ENCODE assay signal across 9 cellular contexts in the genomic region with DNA sequence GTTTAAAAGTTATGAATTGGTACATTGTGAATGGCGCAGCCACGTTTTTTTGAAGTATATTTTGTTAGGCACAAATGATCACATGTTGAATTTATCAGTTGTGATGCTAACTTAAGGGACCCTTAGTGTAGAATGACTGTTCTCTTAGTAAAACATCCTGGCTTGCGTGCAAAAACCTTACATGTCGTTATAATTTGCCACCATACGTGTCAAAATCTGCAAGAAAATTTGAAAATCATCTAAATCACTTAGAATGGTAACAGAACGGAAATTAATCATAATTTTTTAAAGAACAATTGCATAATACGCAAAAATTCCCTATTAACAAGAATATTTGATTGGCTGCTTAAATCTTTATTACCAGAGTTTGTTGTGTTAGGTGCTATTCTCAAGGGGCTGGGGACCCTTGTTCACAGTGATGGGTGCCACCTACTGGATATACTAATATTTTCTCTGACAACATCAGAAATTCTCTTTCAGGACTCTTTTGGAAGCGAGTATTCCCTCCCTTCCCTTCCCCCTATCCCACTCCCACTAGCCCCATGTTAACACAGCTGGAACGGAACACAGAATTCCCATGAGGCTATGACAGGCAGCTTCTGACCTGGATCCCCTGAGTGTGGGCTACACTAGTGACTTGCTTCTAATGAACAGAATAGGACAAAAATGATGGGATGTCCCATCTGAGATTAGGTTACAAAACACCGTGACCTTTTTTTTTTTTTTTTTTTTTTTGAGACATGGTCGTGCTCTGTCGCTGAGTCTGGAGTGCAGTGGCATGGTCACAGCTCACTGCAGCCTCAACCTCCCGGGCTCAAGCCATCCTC.
DNase-seq lines count a peak whose midpoint lies in the region; ATAC-seq and TF ChIP-seq lines count a peak whose summit lies in the region.
"Had no signal": no experiment of that assay in that cellular context is flagged by ENCODE, and none has a peak within 500 bp of the region (broad histone marks: within the 10 kb centered on the region; RNA-seq: fewer than 3 reads in every experiment).

No MANE protein-coding gene starts in this region.

- intact Hi-C loops in adrenal gland (cut with DNase I), result loop anchor here in 1 of 2 donors (5.0 kb wide), 1 partner anchor 160 kb away; no protein-coding TSS in a partner anchor
- intact Hi-C loops in upper lobe of right lung (cut with DNase I), result no loop called here

- H3K27me3 ChIP-seq in adrenal gland (no peaks in the 10 kb centered on the region), upper lobe of right lung (no peaks in the 10 kb centered on the region)

- 47 to 52% (median 51%) methylated on average over 13 of the region's 13 CpGs for WGBS in adrenal gland, 4 donors

- no peak overlapping the region for H3K27ac ChIP-seq in adrenal gland
- no peak overlapping the region for H3K27ac ChIP-seq in upper lobe of right lung

- TF ChIP-seq CTCF in adrenal gland (IDR thresholded peaks at IDR 0.05) (peak; percentile 16 to 59 (median 42)), upper lobe of right lung (IDR thresholded peaks at IDR 0.05) (peak; percentile 40)

- TF ChIP-seq POLR2A in adrenal gland (IDR thresholded peaks at IDR 0.05), result no peak

- H3K9me3 ChIP-seq in adrenal gland (replicated peaks in 1 of 3) (no peaks in the 10 kb centered on the region), upper lobe of right lung (no peaks in the 10 kb centered on the region)
- H3K9me3 ChIP-seq: Caco-2 had no signal

- H3K4me1 ChIP-seq in adrenal gland (replicated peaks in 1 of 2) (no peaks in the 10 kb centered on the region), upper lobe of right lung (no peaks in the 10 kb centered on the region)
- H3K4me1 ChIP-seq: Caco-2 had no signal

- ATAC-seq in GM21390 (IDR thresholded peaks at IDR 0.05; ENCODE audit: unreplicated experiment) (peak; percentile 19), upper lobe of right lung (peak; percentile 67)

- H3K4me3 ChIP-seq in adrenal gland (no peak overlapping the region), upper lobe of right lung (no peak overlapping the region)

- H3K36me3 ChIP-seq in adrenal gland (replicated peaks in 1 of 2) (no peaks in the 10 kb centered on the region), upper lobe of right lung (no peaks in the 10 kb centered on the region)

- peak; percentile 22 for DNase-seq in NCI-H1092 treated with DMSO at 0.1 percent for 48 hours (lab: John Stamatoyannopoulos, UW)
- no peak for DNase-seq in NCI-H1092 (lab: John Stamatoyannopoulos, UW)
- peak; percentile 55 for DNase-seq in M059J (ENCODE audit: low read depth)
- peak in 3 of 7 donors; percentile 13 to 32 (median 21) for DNase-seq in adrenal gland
- peak; percentile 69 for DNase-seq in iPS-NIHi7 (ENCODE audit: extremely low spot score)
- DNase-seq in upper lobe of right lung, result no peak
- no peak for DNase-seq in GF-D8 (lab: John Stamatoyannopoulos, UW)

Comparison
In these comparisons a context has a peak if more than half of its experiments do, and no peak if none do; other contexts are left out.
1. DNase-seq: peak in NCI-H1092 treated with DMSO at 0.1 percent for 48 hours (single experiment), M059J (single experiment) and iPS-NIHi7 (single experiment); none in NCI-H1092 (single experiment), upper lobe of right lung (single experiment) and GF-D8 (single experiment).